Comparison of ENCODE assay signal across 8 cellular contexts in the genomic region with DNA sequence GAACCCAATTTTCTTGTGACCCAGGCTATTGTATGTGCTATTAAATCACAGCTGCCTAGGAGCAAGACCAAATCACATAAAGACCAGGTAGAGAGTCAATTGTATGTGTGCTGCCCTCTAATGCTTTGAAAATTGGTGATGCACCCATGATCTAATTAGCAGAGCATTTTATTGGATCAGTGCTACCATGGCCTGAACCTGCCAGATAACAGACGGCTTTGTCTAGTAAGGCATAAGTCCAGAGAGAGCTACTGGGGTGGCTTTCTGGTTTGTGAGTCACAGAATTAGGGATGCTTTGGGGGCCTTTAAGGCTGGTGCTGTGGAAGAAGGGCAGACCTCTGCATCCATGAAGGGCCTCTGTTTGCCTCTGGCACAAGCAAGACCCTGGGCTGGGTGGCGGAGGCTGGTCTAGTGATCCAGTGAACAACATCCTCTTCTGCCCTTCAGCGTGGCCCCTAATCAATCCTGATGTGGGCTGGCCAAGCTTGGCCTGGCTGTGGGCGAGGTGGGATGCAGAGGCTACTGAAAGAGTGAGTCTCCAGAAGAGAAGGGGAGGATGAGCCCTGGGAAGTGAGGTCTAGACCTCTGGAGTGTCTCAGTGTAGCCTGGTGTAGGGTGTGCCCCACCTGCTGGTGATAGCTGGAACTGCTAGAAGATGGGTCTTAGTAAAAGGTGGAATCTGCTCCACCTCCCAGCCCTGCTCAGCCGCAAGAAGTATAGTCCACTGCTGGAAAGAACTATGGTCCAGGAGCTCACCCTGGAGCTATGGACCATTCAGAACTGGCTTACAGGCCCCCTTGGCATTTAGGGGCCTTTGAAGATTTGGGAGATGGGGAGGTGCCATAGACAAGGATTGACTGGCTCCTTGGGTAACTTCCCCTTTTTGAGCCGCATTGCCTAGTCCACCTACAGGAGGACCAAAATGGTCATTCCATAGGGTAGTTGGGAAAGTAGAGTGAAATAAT. TPM values are rescaled to one million over a fixed set of nuclear protein-coding genes. Genes with fewer than 3 reads are reported as not detected.
DNase-seq lines count a peak whose midpoint lies in the region; ATAC-seq and TF ChIP-seq lines count a peak whose summit lies in the region.

No MANE protein-coding gene starts in this region.

- no peaks in the 10 kb centered on the region for H3K27me3 ChIP-seq in H7 (ENCODE audit: control insufficient read depth, insufficient read depth, low read length)

- DNase-seq in AG20443 (ENCODE audit: low spot score) (peak; percentile 92), H7 (peak; percentile 91), NCI-H446 treated with DMSO at 0.1 percent for 48 hours (lab: John Stamatoyannopoulos, UW) (peak; percentile 26), chondrocyte (ENCODE audit: low spot score) (no peak), left kidney (ENCODE audit: low read depth, low spot score) (peak; percentile 92)
- DNase-seq in activated CD4-positive, alpha-beta T cell treated with anti-CD3 and anti-CD28 coated beads for 24 hours (ENCODE audit: low read depth in 2 of 2), result peak; percentile 73 to 76
- peak; percentile 74 for DNase-seq in stimulated activated CD4-positive, alpha-beta T cell treated with anti-CD3 and anti-CD28 coated beads, Interleukin-4, amount 100 ng/mL, for 1 hour

- no peak overlapping the region for H3K4me3 ChIP-seq in H7 (ENCODE audit: insufficient read depth, low read depth, low read length)

- H3K9me3 Mint-ChIP-seq in chondrocyte (ENCODE audit: low read depth), result no peaks in the 10 kb centered on the region

- peak; percentile 92 for TF ChIP-seq CTCF in chondrocyte (IDR thresholded peaks at IDR 0.05)

- no peak overlapping the region for H3K4me3 Mint-ChIP-seq in chondrocyte (ENCODE audit: unreplicated experiment)

- H3K4me1 Mint-ChIP-seq in chondrocyte (ENCODE audit: low read depth), result no peaks in the 10 kb centered on the region

- H3K36me3 ChIP-seq in H7 (replicated peaks; ENCODE audit: control insufficient read depth, insufficient read depth, low read length), result no peaks in the 10 kb centered on the region; the same call in 1 of the 2 replicates

- H3K27ac Mint-ChIP-seq in chondrocyte (ENCODE audit: unreplicated experiment), result no peak overlapping the region

- no peaks in the 10 kb centered on the region for H3K27me3 Mint-ChIP-seq in chondrocyte (ENCODE audit: low read depth)

- ATAC-seq in GM21423 (IDR thresholded peaks at IDR 0.05; ENCODE audit: unreplicated experiment), result no peak

- H3K36me3 Mint-ChIP-seq in chondrocyte (ENCODE audit: low read depth), result peaks cover 13% of the 10 kb centered on the region

RNA-seq across cellular contexts. Expression of a gene that starts 36.7 kb away (rescaled TPM):
- total RNA-seq in H7 (2014; rRNA removed; shearing (Covaris generic)), result 32.1 and 38.4 TPM in 2 replicates
- total RNA-seq in chondrocyte, result 24.6 to 27.2 TPM (median 24.6 TPM) in 3 replicates

RNA-seq across cellular contexts. Expression of a gene that starts 45.0 kb away (rescaled TPM):
- 11.9 TPM in 2 replicates for total RNA-seq in H7 (2014; rRNA removed; shearing (Covaris generic))
- 41.1 to 42.7 TPM (median 42.1 TPM) in 3 replicates for total RNA-seq in chondrocyte
